ENCODE assay signal across 20 cellular contexts in genomic region chr7:71706576-71706975, GRCh38.
A peak's percentile ranks its signal among the peaks of the same experiment; 100 is the strongest.
DNase-seq lines count a peak whose midpoint lies in the region; ATAC-seq and TF ChIP-seq lines count a peak whose summit lies in the region.
"Had no signal": no experiment of that assay in that cellular context is flagged by ENCODE, and none has a peak within 500 bp of the region (broad histone marks: within the 10 kb centered on the region; RNA-seq: fewer than 3 reads in every experiment).

No MANE protein-coding gene starts in this region.

- no peaks in the 10 kb centered on the region for H3K27me3 Mint-ChIP-seq in T-helper 17 cell
- H3K27me3 Mint-ChIP-seq: B cell; CD4-positive, CD25-positive, alpha-beta regulatory T cell had no signal

- H3K4me1 ChIP-seq in thyroid gland, result no peaks in the 10 kb centered on the region
- H3K4me1 ChIP-seq in aorta (ENCODE audit: control insufficient read depth in 1 of 2, insufficient read depth in 2 of 2, low read length in 2 of 2), result no peaks in the 10 kb centered on the region
- H3K4me1 ChIP-seq: Caco-2 had no signal

- H3K36me3 ChIP-seq in thyroid gland (no peaks in the 10 kb centered on the region), aorta (ENCODE audit: control insufficient read depth in 1 of 2, insufficient read depth in 2 of 2, low read length in 1 of 2) (peaks cover 0 to 1% of the 10 kb centered on the region in 2 donors)
- H3K36me3 ChIP-seq: BLaER1 had no signal

- no peak overlapping the region for H3K27ac ChIP-seq in thyroid gland
- H3K27ac ChIP-seq in aorta (ENCODE audit: low read depth in 1 of 2, low read length in 2 of 2), result no peak overlapping the region
- H3K27ac ChIP-seq: 22Rv1, BLaER1, C4-2B had no signal

- H3K9me3 ChIP-seq in thyroid gland (no peaks in the 10 kb centered on the region), aorta (ENCODE audit: control insufficient read depth, low read length) (no peaks in the 10 kb centered on the region), T-helper 17 cell (ENCODE audit: control insufficient read depth, low read length, poor library complexity, severe bottlenecking) (no peaks in the 10 kb centered on the region)
- H3K9me3 ChIP-seq: BLaER1, Caco-2 had no signal

- TF ChIP-seq POLR2A in thyroid gland (IDR thresholded peaks at IDR 0.05), result no peak

- ATAC-seq in aorta (ENCODE audit: low FRiP score), result no peak
- ATAC-seq in T-helper 17 cell, result no peak
- ATAC-seq: CD8-positive, alpha-beta T cell; GM23338; HCT116 had no signal

- H3K4me1 Mint-ChIP-seq in T-helper 17 cell, result no peaks in the 10 kb centered on the region
- H3K4me1 Mint-ChIP-seq: B cell; CD4-positive, CD25-positive, alpha-beta regulatory T cell; GM23338 had no signal

- intact Hi-C loops in thyroid gland (cut with DNase I) (no loop called here), aorta (cut with DNase I) (no loop called here)

- H3K36me3 Mint-ChIP-seq in T-helper 17 cell (ENCODE audit: low read depth), result no peaks in the 10 kb centered on the region
- H3K36me3 Mint-ChIP-seq: CD4-positive, CD25-positive, alpha-beta regulatory T cell; CD8-positive, alpha-beta T cell had no signal

- 7 to 24% methylated on average over 2 of the region's 2 CpGs for WGBS in thyroid gland, 2 donors
- WGBS in aorta, 2 donors, result 37 to 40% methylated on average over 2 of the region's 2 CpGs

- TF ChIP-seq CTCF in thyroid gland (IDR thresholded peaks at IDR 0.05), result no peak

- H3K4me3 ChIP-seq in thyroid gland (replicated peaks in 1 of 3) (no peak overlapping the region), aorta (ENCODE audit: low read length in 2 of 2) (no peak overlapping the region)
- H3K4me3 ChIP-seq: BLaER1, GM23338 had no signal

- no peak overlapping the region for H3K4me3 Mint-ChIP-seq in T-helper 17 cell
- H3K4me3 Mint-ChIP-seq: B cell; CD4-positive, CD25-positive, alpha-beta regulatory T cell; CD8-positive, alpha-beta T cell; GM23338; H9 had no signal

- H3K27me3 ChIP-seq in thyroid gland, result no peaks in the 10 kb centered on the region
- H3K27me3 ChIP-seq in aorta (ENCODE audit: control insufficient read depth in 1 of 2, insufficient read depth in 2 of 2, low read length in 1 of 2), result no peaks in the 10 kb centered on the region
- H3K27me3 ChIP-seq: BLaER1 had no signal

- no peak overlapping the region for H3K27ac Mint-ChIP-seq in T-helper 17 cell
- H3K27ac Mint-ChIP-seq: B cell; CD4-positive, CD25-positive, alpha-beta regulatory T cell; CD8-positive, alpha-beta T cell; GM23338; H9 had no signal

- peak; percentile 72 for DNase-seq in DMS 273 (lab: John Stamatoyannopoulos, UW; ENCODE audit: unreplicated experiment)
- no peak for DNase-seq in DMS 273 treated with DMSO at 0.1 percent for 48 hours (lab: John Stamatoyannopoulos, UW)
- DNase-seq in NCI-H524 treated with DMSO at 0.1 percent for 48 hours (lab: John Stamatoyannopoulos, UW), result peak; percentile 5
- DNase-seq in myocyte (ENCODE audit: low read depth), result peak; percentile 39
- DNase-seq in thyroid gland, result peak; percentile 69 to 75
- DNase-seq in stimulated activated CD4-positive, alpha-beta T cell treated with anti-CD3 and anti-CD28 coated beads, Interleukin-2, amount 100 ng/mL, for 48 hours, result no peak
- no peak for DNase-seq in aorta
- DNase-seq in T-helper 17 cell, result no peak
- DNase-seq: Caco-2; CD4-positive, CD25-positive, alpha-beta regulatory T cell; CD8-positive, alpha-beta T cell; DMS153; DND-41; H9 had no signal

Comparison
In these comparisons a context has a peak if more than half of its experiments do, and no peak if none do; other contexts are left out.
1. DNase-seq: peak in DMS 273 (single experiment), NCI-H524 treated with DMSO at 0.1 percent for 48 hours (single experiment), myocyte (single experiment) and thyroid gland (2 of 2); none in DMS 273 treated with DMSO at 0.1 percent for 48 hours (single experiment), stimulated activated CD4-positive, alpha-beta T cell treated with anti-CD3 and anti-CD28 coated beads, Interleukin-2, amount 100 ng/mL, for 48 hours (0 of 2), aorta (0 of 2) and T-helper 17 cell (0 of 3).